ENCODE assay signal across 9 cellular contexts in the genomic region with DNA sequence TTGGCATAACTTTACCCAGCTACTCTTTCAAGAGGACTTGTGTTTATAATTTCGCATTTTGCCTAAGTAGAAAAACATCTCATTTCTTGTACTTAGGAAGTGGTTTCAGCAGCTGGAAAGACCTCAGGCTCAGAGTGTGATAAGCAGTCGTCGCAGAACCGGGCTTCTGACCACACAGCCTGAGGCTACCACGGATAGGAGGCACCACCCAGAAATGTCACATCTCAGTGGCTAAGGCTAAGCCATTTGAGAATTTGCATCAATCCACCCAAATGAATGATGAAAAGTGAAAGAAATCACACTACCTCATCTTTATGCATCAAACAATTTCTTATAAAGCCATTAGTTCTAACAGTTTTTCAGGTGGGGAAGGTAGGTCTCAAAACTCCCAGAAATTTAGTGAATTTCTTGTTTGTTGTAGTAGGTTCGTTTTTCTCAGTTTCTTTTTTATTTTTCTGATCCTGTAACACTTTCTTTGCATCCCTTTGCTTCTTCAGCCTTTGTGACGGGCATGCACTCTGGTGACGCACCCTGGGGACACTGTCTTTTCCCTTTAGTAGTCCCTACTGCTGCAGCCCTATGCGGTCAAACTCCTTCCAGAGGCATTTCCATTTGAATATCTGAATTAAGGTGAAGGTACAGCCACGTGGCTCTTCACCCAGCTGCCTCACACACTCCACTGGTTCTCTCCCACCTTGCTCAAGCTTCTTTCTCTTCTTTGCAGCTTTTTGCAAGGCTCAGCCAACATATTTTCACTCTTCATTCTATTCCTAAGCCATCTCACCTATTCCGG.
DNase-seq lines count a peak whose midpoint lies in the region; ATAC-seq and TF ChIP-seq lines count a peak whose summit lies in the region.
"Had no signal": no experiment of that assay in that cellular context is flagged by ENCODE, and none has a peak within 500 bp of the region (broad histone marks: within the 10 kb centered on the region; RNA-seq: fewer than 3 reads in every experiment).

No MANE protein-coding gene starts in this region.

- no peak overlapping the region for H3K4me3 Mint-ChIP-seq in activated naive CD8-positive, alpha-beta T cell treated with anti-CD3 and anti-CD28 coated beads for 36 hours

- no TSS peak for BruUV-seq in A673 (replicated peaks; lab: Mats Ljungman, UMichigan)

- ATAC-seq in GM21717 (IDR thresholded peaks at IDR 0.05; ENCODE audit: unreplicated experiment) = peak; percentile 66

- TF ChIP-seq CTCF in A673 (conservative IDR thresholded peaks at IDR 0.05; ENCODE audit: low read depth, low read length) = no peak

- H3K36me3 ChIP-seq in H7 (replicated peaks; ENCODE audit: control insufficient read depth, insufficient read depth, low read length) (no peaks in the 10 kb centered on the region), A673 (ENCODE audit: insufficient read depth, low read length, poor library complexity, severe bottlenecking) (no peaks in the 10 kb centered on the region)
- H3K36me3 ChIP-seq: upper lobe of left lung had no signal

- H3K27ac ChIP-seq in A673 (ENCODE audit: low read depth, low read length, poor library complexity, severe bottlenecking) = no peak overlapping the region
- H3K27ac ChIP-seq: upper lobe of left lung had no signal

- no peaks in the 10 kb centered on the region for H3K9me3 ChIP-seq in A673 (ENCODE audit: low read depth, low read length, poor library complexity, severe bottlenecking)
- H3K9me3 ChIP-seq: upper lobe of left lung had no signal

- no peaks in the 10 kb centered on the region for H3K36me3 Mint-ChIP-seq in activated naive CD8-positive, alpha-beta T cell treated with anti-CD3 and anti-CD28 coated beads for 36 hours

- peak; percentile 23 for DNase-seq in SIG-M5 treated with dmso at 0.1 percent for 504 hours (lab: John Stamatoyannopoulos, UW; ENCODE audit: unreplicated experiment)
- no peak for DNase-seq in SIG-M5 (lab: John Stamatoyannopoulos, UW)
- DNase-seq in KBM-7 = peak; percentile 56
- DNase-seq in activated naive CD8-positive, alpha-beta T cell treated with anti-CD3 and anti-CD28 coated beads for 36 hours = peak; percentile 42
- peak; percentile 16 for DNase-seq in stimulated activated CD8-positive, alpha-beta memory T cell treated with anti-CD3 and anti-CD28 coated beads, Interleukin-12 subunit alpha, Interleukin-12 subunit beta, amount 100 ng/mL, for 1 hour (ENCODE audit: low read depth)
- DNase-seq in H7 = no peak
- no peak for DNase-seq in A673 (ENCODE audit: low spot score)

- no peaks in the 10 kb centered on the region for H3K4me1 ChIP-seq in A673 (ENCODE audit: insufficient read depth, low read length, poor library complexity, severe bottlenecking)

- peaks cover 32% of the 10 kb centered on the region for H3K4me1 Mint-ChIP-seq in activated naive CD8-positive, alpha-beta T cell treated with anti-CD3 and anti-CD28 coated beads for 36 hours

- H3K27me3 ChIP-seq in H7 (ENCODE audit: control insufficient read depth, insufficient read depth, low read length) = no peaks in the 10 kb centered on the region
- no peaks in the 10 kb centered on the region for H3K27me3 ChIP-seq in A673 (replicated peaks; ENCODE audit: insufficient read depth, low read depth, low read length, poor library complexity)
- H3K27me3 ChIP-seq: upper lobe of left lung had no signal

- H3K27ac Mint-ChIP-seq in activated naive CD8-positive, alpha-beta T cell treated with anti-CD3 and anti-CD28 coated beads for 36 hours = peak overlapping the region; percentile 32

- H3K27me3 Mint-ChIP-seq in activated naive CD8-positive, alpha-beta T cell treated with anti-CD3 and anti-CD28 coated beads for 36 hours = no peaks in the 10 kb centered on the region

- in situ Hi-C loops in KBM-7 (cut with MboI; ENCODE audit: low pct_unique_long_range_greater_than_20kb, low sequenced_read_pairs) = no loop called here

- CTCF ChIA-PET in A673 (lab: Charles Lee) = no interaction called here

- no peaks in the 10 kb centered on the region for H3K9me3 Mint-ChIP-seq in activated naive CD8-positive, alpha-beta T cell treated with anti-CD3 and anti-CD28 coated beads for 36 hours

- POLR2A ChIA-PET in A673 (lab: Charles Lee; ENCODE audit: low non-redundant PET) = no interaction called here

- H3K4me3 ChIP-seq in H7 (ENCODE audit: insufficient read depth, low read depth, low read length) = no peak overlapping the region
- H3K4me3 ChIP-seq in A673 (ENCODE audit: low read depth, low read length, poor library complexity, severe bottlenecking) = no peak overlapping the region
- H3K4me3 ChIP-seq: upper lobe of left lung had no signal

- intact Hi-C loops in A673 (cut with micrococcal nuclease; ENCODE audit: unreplicated experiment) = no loop called here

Comparison
In these comparisons a context has a peak if more than half of its experiments do, and no peak if none do; other contexts are left out.
1. DNase-seq: peak in SIG-M5 treated with dmso at 0.1 percent for 504 hours (single experiment), KBM-7 (single experiment), activated naive CD8-positive, alpha-beta T cell treated with anti-CD3 and anti-CD28 coated beads for 36 hours (single experiment) and stimulated activated CD8-positive, alpha-beta memory T cell treated with anti-CD3 and anti-CD28 coated beads, Interleukin-12 subunit alpha, Interleukin-12 subunit beta, amount 100 ng/mL, for 1 hour (single experiment); none in SIG-M5 (single experiment), H7 (single experiment) and A673 (single experiment).